ENCODE assay signal across 24 cellular contexts in the genomic region with DNA sequence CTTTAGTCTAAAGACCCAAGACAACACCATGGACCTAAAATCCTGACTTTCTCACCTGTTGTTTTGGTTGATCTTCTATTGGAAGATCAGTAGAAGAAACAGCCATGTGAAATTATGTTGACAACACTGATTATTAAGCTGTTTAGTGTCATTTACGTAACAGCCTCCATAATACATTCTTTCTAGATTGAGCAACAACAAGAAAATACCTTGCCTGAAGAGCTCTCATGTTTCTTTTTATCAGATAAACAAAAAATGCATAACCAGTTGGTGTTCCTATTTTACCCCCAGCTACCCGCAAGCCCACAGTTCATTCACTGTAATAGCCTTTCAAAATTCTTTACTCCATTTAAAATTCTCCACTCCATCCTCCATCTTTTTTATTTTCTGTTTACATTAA.
"Had no signal": no experiment of that assay in that cellular context is flagged by ENCODE, and none has a peak within 500 bp of the region (broad histone marks: within the 10 kb centered on the region; RNA-seq: fewer than 3 reads in every experiment).

No MANE protein-coding gene starts in this region.

- DNase-seq: IMR-90, Karpas-422, KG1, MG63, NCI-H1092, NCI-H1105 treated with DMSO at 0.1 percent for 48 hours, NCI-H1417 treated with DMSO at 0.1 percent for 48 hours, NCI-H146, NCI-H1694 treated with DMSO at 0.1 percent for 48 hours, NCI-H1930, NCI-H2081, NCI-H2107, NCI-H226, NCI-H446, NCI-H510A, NCI-H524 treated with DMSO at 0.1 percent for 48 hours, NCI-H69, NCI-H774, Right ventricle myocardium superior, RPMI8226, SIG-M5 had no signal

- H3K36me3 ChIP-seq: MG63, SJSA1 had no signal

- H3K27me3 ChIP-seq: MG63, SJSA1 had no signal

- ATAC-seq: HepG2 had no signal

- H3K4me3 ChIP-seq: MG63, SJSA1, SK-N-MC had no signal

- H3K27ac ChIP-seq: SJSA1, SK-N-MC had no signal

- H3K9me3 ChIP-seq: MG63, SJSA1 had no signal
